8 cellular contexts compared by ENCODE assay signal in genomic region chrX:71118032-71118984, GRCh38. TPM values are rescaled to one million over a fixed set of nuclear protein-coding genes. Genes with fewer than 3 reads are reported as not detected.
DNase-seq lines count a peak whose midpoint lies in the region; ATAC-seq and TF ChIP-seq lines count a peak whose summit lies in the region.

MED12 (plus strand) TSS chrX:71118596; CDS start chrX:71118755, 159 bp downstream.

- CTCF ChIA-PET in CD4-positive, alpha-beta T cell (lab: Charles Lee): interaction anchor here (1.0 to 2.3 kb wide), 3 partner anchors 10 to 19 kb away, joined by 4 to 10 read pairs (median 4); no protein-coding TSS in a partner anchor
- CTCF ChIA-PET in activated CD8-positive, alpha-beta memory T cell treated with anti-CD3 and anti-CD28 coated beads for 36 hours (lab: Charles Lee): interaction anchor here (0.8 to 2.0 kb wide), 5 partner anchors 10 to 22 kb away, joined by 3 to 7 read pairs (median 6); partner anchors contain the start of gene CXorf65

- H3K27me3 Mint-ChIP-seq in CD4-positive, alpha-beta T cell: no peaks in the 10 kb centered on the region

- no peaks in the 10 kb centered on the region for H3K27me3 ChIP-seq in CD4-positive, alpha-beta T cell (ENCODE audit: control insufficient read depth, insufficient read depth, low read length)
- no peaks in the 10 kb centered on the region for H3K27me3 ChIP-seq in effector memory CD4-positive, alpha-beta T cell (replicated peaks; ENCODE audit: control insufficient read depth, insufficient read depth, low read length, poor library complexity, severe bottlenecking)

- peak; percentile 63 to 80 (median 70) for DNase-seq in CD4-positive, alpha-beta T cell
- peak; percentile 14 for DNase-seq in NK-92 (lab: John Stamatoyannopoulos, UW; ENCODE audit: unreplicated experiment)
- peak; percentile 63 to 70 (median 68) for DNase-seq in effector memory CD4-positive, alpha-beta T cell
- DNase-seq in medulla oblongata (ENCODE audit: extremely low spot score): peak; percentile 87
- peak; percentile 62 to 71 (median 69) for DNase-seq in stimulated activated CD4-positive, alpha-beta T cell treated with anti-CD3 and anti-CD28 coated beads, TNF-alpha, amount 100 ng/mL, for 48 hours (ENCODE audit: low read depth in 3 of 3)

- peak; percentile 95 for ATAC-seq in CD4-positive, alpha-beta T cell (ENCODE audit: poor library complexity)
- ATAC-seq in GM19395 (IDR thresholded peaks at IDR 0.05; ENCODE audit: unreplicated experiment) (peak; percentile 94), HG03571 (IDR thresholded peaks at IDR 0.05; ENCODE audit: unreplicated experiment) (peak; percentile 98)

- no peak for TF ChIP-seq CTCF in CD4-positive, alpha-beta T cell (IDR thresholded peaks at IDR 0.05)

- intact Hi-C loops in CD4-positive, alpha-beta T cell (cut with DNase I, micrococcal nuclease): no loop called here

- peaks cover 34% of the 10 kb centered on the region for H3K36me3 Mint-ChIP-seq in CD4-positive, alpha-beta T cell (ENCODE audit: low read depth)

- H3K9me3 ChIP-seq in CD4-positive, alpha-beta T cell (ENCODE audit: control insufficient read depth, low read length): no peaks in the 10 kb centered on the region
- H3K9me3 ChIP-seq in effector memory CD4-positive, alpha-beta T cell (ENCODE audit: control insufficient read depth, low read length): no peaks in the 10 kb centered on the region

- POLR2A ChIA-PET in CD4-positive, alpha-beta T cell (lab: Charles Lee): interaction anchor here (1.0 to 4.4 kb wide), 13 partner anchors 8 to 414 kb away, joined by 3 to 73 read pairs (median 9); partner anchors contain the start of genes CXorf65, FOXO4, IL2RG and NONO
- POLR2A ChIA-PET in activated CD8-positive, alpha-beta memory T cell treated with anti-CD3 and anti-CD28 coated beads for 36 hours (lab: Charles Lee): interaction anchor here (0.5 to 2.4 kb wide), 8 partner anchors 8 to 465 kb away, joined by 3 to 11 read pairs (median 5); partner anchors contain the start of gene SNX12

- H3K4me3 Mint-ChIP-seq in CD4-positive, alpha-beta T cell: peak within 1 kb of the TSS; percentile 93

- H3K4me3 ChIP-seq in effector memory CD4-positive, alpha-beta T cell (ENCODE audit: insufficient read depth, low read depth, low read length, poor library complexity, severe bottlenecking): peak within 1 kb of the TSS; percentile 86

- peak within 1 kb of the TSS; percentile 94 for H3K27ac Mint-ChIP-seq in CD4-positive, alpha-beta T cell

- H3K4me1 Mint-ChIP-seq in CD4-positive, alpha-beta T cell (ENCODE audit: low read depth): peaks cover 36% of the 10 kb centered on the region

- H3K36me3 ChIP-seq in effector memory CD4-positive, alpha-beta T cell (ENCODE audit: control insufficient read depth, insufficient read depth, low read length): peaks cover 25% of the 10 kb centered on the region

- peaks cover 12% of the 10 kb centered on the region for H3K4me1 ChIP-seq in effector memory CD4-positive, alpha-beta T cell (ENCODE audit: control insufficient read depth, insufficient read depth, low read length, poor library complexity, severe bottlenecking)

- H3K9me3 Mint-ChIP-seq in CD4-positive, alpha-beta T cell: no peaks in the 10 kb centered on the region

- peak within 1 kb of the TSS; percentile 77 for H3K27ac ChIP-seq in CD4-positive, alpha-beta T cell (ENCODE audit: low read depth, low read length)
- H3K27ac ChIP-seq in effector memory CD4-positive, alpha-beta T cell (ENCODE audit: insufficient read depth, low read length, poor library complexity, severe bottlenecking): peak within 1 kb of the TSS; percentile 91

RNA-seq across cellular contexts. Expression of gene MED12, which starts in this region (rescaled TPM):
- total RNA-seq in CD4-positive, alpha-beta T cell: 10 to 100 TPM; 44.5 to 55.3 TPM
- 10 to 100 TPM; 49.0 to 56.8 TPM for total RNA-seq in activated CD8-positive, alpha-beta memory T cell treated with anti-CD3 and anti-CD28 coated beads for 36 hours

Comparison
In these comparisons a context has a peak if more than half of its experiments do, and no peak if none do; other contexts are left out.
1. Peak in every context shown above with its lines: DNase-seq, ATAC-seq, H3K4me3 ChIP-seq and H3K27ac ChIP-seq.
2. DNase-seq: peak in every context shown above with its lines; median percentile 87 in medulla oblongata; 70 in CD4-positive, alpha-beta T cell; 69 in stimulated activated CD4-positive, alpha-beta T cell treated with anti-CD3 and anti-CD28 coated beads, TNF-alpha, amount 100 ng/mL, for 48 hours; 68 in effector memory CD4-positive, alpha-beta T cell; 14 in NK-92.